In genomic region chr3:122563717-122564025, GRCh38 we compare ENCODE assay signal across 8 cellular contexts. TPM values are rescaled to one million over a fixed set of nuclear protein-coding genes. Genes with fewer than 3 reads are reported as not detected.
DNase-seq lines count a peak whose midpoint lies in the region; ATAC-seq and TF ChIP-seq lines count a peak whose summit lies in the region.

No MANE protein-coding gene starts in this region.

- H3K9me2 ChIP-seq in PC-3 (replicated peaks; ENCODE audit: low read length), result no peaks in the 10 kb centered on the region

- TSS peak; percentile 81 for BruUV-seq in PC-3 (replicated peaks; lab: Mats Ljungman, UMichigan)

- no peaks in the 10 kb centered on the region for H3K27me3 ChIP-seq in PC-3 (ENCODE audit: low read length)
- no peaks in the 10 kb centered on the region for H3K27me3 ChIP-seq in tibial nerve

- intact Hi-C loops in PC-3 (cut with micrococcal nuclease), result loop anchor here (1.0 to 5.0 kb wide), 2 partner anchors 116 to 229 kb away; partner anchors contain the start of gene HSPBAP1

- POLR2A ChIA-PET in PC-3 (lab: Charles Lee; ENCODE audit: unreplicated experiment), result interaction anchor here (0.5 kb wide), 1 partner anchor 47 kb away, joined by 4 read pairs; no protein-coding TSS in a partner anchor

- no peaks in the 10 kb centered on the region for H3K9me3 Mint-ChIP-seq in activated T-cell treated with anti-CD3 and anti-CD28 coated beads, Interleukin-2, amount 50 U/mL, for 4 hours

- peak overlapping the region; percentile 81 for H3K27ac ChIP-seq in PC-3 (ENCODE audit: low read length)
- H3K27ac ChIP-seq in caudate nucleus (ENCODE audit: low read depth, low read length), result peak overlapping the region; percentile 84
- peak overlapping the region; percentile 94 to 97 (median 96) for H3K27ac ChIP-seq in tibial nerve

- TF ChIP-seq EP300 in tibial nerve (IDR thresholded peaks at IDR 0.05), result no peak

- H3K4me3 ChIP-seq in PC-3 (ENCODE audit: low read length) (peak overlapping the region; percentile 81), tibial nerve (peak overlapping the region; percentile 83 to 87 (median 84))

- peaks cover 35% of the 10 kb centered on the region for H3K36me3 Mint-ChIP-seq in activated T-cell treated with anti-CD3 and anti-CD28 coated beads, Interleukin-2, amount 50 U/mL, for 4 hours (ENCODE audit: insufficient read depth)

- H3K4me1 ChIP-seq in PC-3 (ENCODE audit: insufficient read depth, low read length), result peaks cover 20% of the 10 kb centered on the region
- peaks cover 0 to 48% (median 21%) of the 10 kb centered on the region in 4 donors for H3K4me1 ChIP-seq in tibial nerve

- H3K4me1 Mint-ChIP-seq in activated T-cell treated with anti-CD3 and anti-CD28 coated beads, Interleukin-2, amount 50 U/mL, for 4 hours (ENCODE audit: low read depth), result peaks cover 68% of the 10 kb centered on the region

- ATAC-seq in activated T-cell treated with anti-CD3 and anti-CD28 coated beads, Interleukin-2, amount 50 U/mL, for 4 hours, result peak; percentile 1 to 3
- ATAC-seq in PC-3 (peak; percentile 12; the same call in 1 of the 2 replicates), GM21529 (IDR thresholded peaks at IDR 0.05; ENCODE audit: unreplicated experiment) (no peak)

- no peaks in the 10 kb centered on the region for H3F3A ChIP-seq in PC-3 (ENCODE audit: low read length, unreplicated experiment)

- H3K9me3 ChIP-seq in PC-3 (ENCODE audit: low read length), result no peaks in the 10 kb centered on the region
- H3K9me3 ChIP-seq in tibial nerve, result no peaks in the 10 kb centered on the region

- H3K36me3 ChIP-seq in PC-3 (ENCODE audit: low read depth, low read length) (0 out of 2 replicates have a peak, but pooled peaks cover 4% of the 10 kb centered on the region), tibial nerve (peaks cover 0 to 33% (median 0%) of the 10 kb centered on the region in 3 donors)

- peak overlapping the region; percentile 89 for H3K4me3 Mint-ChIP-seq in activated T-cell treated with anti-CD3 and anti-CD28 coated beads, Interleukin-2, amount 50 U/mL, for 4 hours

- peak overlapping the region; percentile 89 for H2AFZ ChIP-seq in PC-3 (ENCODE audit: low read length)

- 16 to 25% methylated on average over 5 of the region's 5 CpGs for WGBS in tibial nerve, 2 donors

- no peaks in the 10 kb centered on the region for H3K27me3 Mint-ChIP-seq in activated T-cell treated with anti-CD3 and anti-CD28 coated beads, Interleukin-2, amount 50 U/mL, for 4 hours (ENCODE audit: low read depth)

- peak overlapping the region; percentile 92 for H3K4me2 ChIP-seq in PC-3 (ENCODE audit: low read length)

- H4K20me1 ChIP-seq in PC-3 (ENCODE audit: low read length), result no peaks in the 10 kb centered on the region

- H3K9ac ChIP-seq in PC-3 (ENCODE audit: low read length), result peak overlapping the region; percentile 90

- no peak for DNase-seq in activated T-cell treated with anti-CD3 and anti-CD28 coated beads, Interleukin-2, amount 50 U/mL, for 4 hours
- DNase-seq in activated T-cell treated with anti-CD3 and anti-CD28 coated beads for 4 hours, result no peak
- DNase-seq in PC-3, result no peak
- DNase-seq in caudate nucleus (lab: John Stamatoyannopoulos, UW), result peak in 2 of 61 donors; percentile 3 to 18
- DNase-seq in lung microvascular endothelial cell (ENCODE audit: low read depth in 2 of 2), result peak; percentile 16 to 22
- DNase-seq in tibial nerve (ENCODE audit: low spot score in 2 of 2), result peak in 1 of 2 donors; percentile 11
- DNase-seq in GM19238 (ENCODE audit: insufficient read length, low spot score), result no peak

- peaks cover 24% of the 10 kb centered on the region for H3K79me2 ChIP-seq in PC-3 (ENCODE audit: low read length)

- no peak for TF ChIP-seq POLR2A in tibial nerve (IDR thresholded peaks at IDR 0.05)

- no peak for TF ChIP-seq CTCF in PC-3 (conservative IDR thresholded peaks at IDR 0.05; ENCODE audit: low read depth, low read length)
- no peak for TF ChIP-seq CTCF in tibial nerve (IDR thresholded peaks at IDR 0.05)

- CTCF ChIA-PET in PC-3 (lab: Charles Lee), result no interaction called here

RNA-seq across cellular contexts. Expression of gene PARP9, which starts 0.4 kb away (rescaled TPM):
- total RNA-seq in activated T-cell treated with anti-CD3 and anti-CD28 coated beads, Interleukin-2, amount 50 U/mL, for 4 hours, result 10 to 100 TPM; 18.2 to 30.9 (median 20.3) TPM
- 13.8 and 14.8 TPM in 2 replicates for total RNA-seq in PC-3 (2014; rRNA removed)
- total RNA-seq in lung microvascular endothelial cell, result 12.2 and 12.3 TPM in 2 replicates
- 10 to 100 TPM; 16.1 to 32.6 (median 22.4) TPM for total RNA-seq in tibial nerve

RNA-seq across cellular contexts. Expression of gene DTX3L, which starts 0.5 kb away (rescaled TPM):
- total RNA-seq in activated T-cell treated with anti-CD3 and anti-CD28 coated beads, Interleukin-2, amount 50 U/mL, for 4 hours, result 10 to 100 TPM; 21.6 to 36.5 (median 25.2) TPM
- total RNA-seq in PC-3 (2014; rRNA removed), result 11.1 and 11.9 TPM in 2 replicates
- 14.7 and 15.0 TPM in 2 replicates for total RNA-seq in lung microvascular endothelial cell
- 10 to 100 TPM; 14.9 to 23.2 (median 18.9) TPM for total RNA-seq in tibial nerve

RNA-seq across cellular contexts. Expression of gene PARP15, which starts 13.8 kb away (rescaled TPM):
- 1 to 10 TPM; 2.5 to 6.4 (median 2.7) TPM for total RNA-seq in activated T-cell treated with anti-CD3 and anti-CD28 coated beads, Interleukin-2, amount 50 U/mL, for 4 hours
- total RNA-seq in PC-3 (2014; rRNA removed) (not detected in 2 replicates), lung microvascular endothelial cell (0.40 and 0.44 TPM in 2 replicates), tibial nerve (1 to 10 TPM; 1.2 to 3.6 (median 2.8) TPM)

RNA-seq across cellular contexts. Expression of gene KPNA1, which starts 48.9 kb away (rescaled TPM):
- 10 to 100 TPM; 56.4 to 61.2 (median 61.2) TPM for total RNA-seq in activated T-cell treated with anti-CD3 and anti-CD28 coated beads, Interleukin-2, amount 50 U/mL, for 4 hours
- 64.3 and 76.7 TPM in 2 replicates for total RNA-seq in PC-3 (2014; rRNA removed)
- total RNA-seq in lung microvascular endothelial cell, result 19.8 and 20.6 TPM in 2 replicates
- 10 to 100 TPM; 36.8 to 46.5 (median 41.8) TPM for total RNA-seq in tibial nerve

Comparison
In these comparisons a context has a peak if more than half of its experiments do, and no peak if none do; other contexts are left out.
1. DNase-seq: peak in lung microvascular endothelial cell (2 of 2); none in activated T-cell treated with anti-CD3 and anti-CD28 coated beads, Interleukin-2, amount 50 U/mL, for 4 hours (single experiment), activated T-cell treated with anti-CD3 and anti-CD28 coated beads for 4 hours (single experiment), PC-3 (single experiment) and GM19238 (single experiment).
2. Peak in every context shown above with its lines, with median percentiles within 50 percentile points of each other: H3K27ac ChIP-seq.